In the genomic region with DNA sequence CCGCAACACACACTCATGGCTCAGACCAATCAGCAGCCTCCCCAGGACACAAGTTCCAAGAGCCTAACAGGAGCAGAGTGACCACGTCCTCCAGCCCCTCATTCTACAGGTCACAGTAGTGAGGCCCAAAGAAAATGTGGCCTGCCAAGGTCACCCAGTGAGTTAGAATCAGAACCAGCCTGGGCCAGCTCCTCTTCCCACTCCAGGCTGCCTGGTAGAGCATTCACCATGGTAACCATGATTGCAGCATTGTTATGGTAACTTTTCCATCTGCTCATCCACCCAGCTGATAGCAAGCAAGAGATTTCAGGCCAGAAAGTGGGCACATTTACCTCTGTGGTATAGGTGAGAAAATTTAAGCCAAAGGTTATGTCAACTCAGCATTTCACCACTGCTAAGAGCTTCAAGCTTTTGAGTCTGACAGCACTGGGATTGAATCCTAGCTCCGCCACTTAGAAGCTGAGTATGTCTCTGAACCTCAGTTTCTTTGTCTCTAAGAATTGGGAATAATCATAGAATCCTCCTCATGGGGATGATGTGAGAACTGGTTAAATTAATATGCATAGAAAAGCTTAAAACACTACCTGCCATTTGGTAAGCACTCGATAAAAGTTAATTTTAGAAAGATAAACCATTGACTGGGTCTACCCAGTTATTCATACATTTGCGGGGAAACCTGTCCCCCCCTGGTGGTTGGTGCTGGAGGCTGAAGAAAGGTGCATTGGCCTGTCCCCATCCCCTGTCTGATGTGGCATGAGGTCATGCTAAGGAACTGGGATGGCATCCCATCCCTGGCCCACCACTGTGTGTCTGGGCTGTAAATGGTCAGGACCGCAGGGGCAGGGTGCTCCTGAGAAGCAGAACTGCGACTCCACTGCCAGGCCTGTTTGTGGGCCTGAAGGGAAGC, we compare ENCODE assay signal across 8 cellular contexts.
DNase-seq lines count a peak whose midpoint lies in the region; ATAC-seq and TF ChIP-seq lines count a peak whose summit lies in the region.

No MANE protein-coding gene starts in this region.

- no peaks in the 10 kb centered on the region for H3K9me2 ChIP-seq in OCI-LY7 (ENCODE audit: insufficient read depth, low read length)

- BruUV-seq in OCI-LY7 (replicated peaks; lab: Mats Ljungman, UMichigan) = no TSS peak

- H2AFZ ChIP-seq in OCI-LY7 (ENCODE audit: low read length) (no peak overlapping the region), parathyroid adenoma (no peak overlapping the region)

- H3K36me3 ChIP-seq in OCI-LY7 (ENCODE audit: insufficient read depth, low read length) = no peaks in the 10 kb centered on the region
- no peaks in the 10 kb centered on the region for H3K36me3 ChIP-seq in parathyroid adenoma (ENCODE audit: control insufficient read depth, insufficient read depth, low read length)
- no peaks in the 10 kb centered on the region for H3K36me3 ChIP-seq in left lung

- H4K20me1 ChIP-seq in OCI-LY7 (ENCODE audit: insufficient read depth, low read length) = no peaks in the 10 kb centered on the region

- ATAC-seq in HG02884 (IDR thresholded peaks at IDR 0.05; ENCODE audit: unreplicated experiment) = no peak
- no peak for ATAC-seq in left lung

- H3K4me2 ChIP-seq in OCI-LY7 (ENCODE audit: low read length) (no peak overlapping the region), parathyroid adenoma (ENCODE audit: low read length) (no peak overlapping the region)

- no peak overlapping the region for H3K4me3 ChIP-seq in OCI-LY7 (ENCODE audit: low read depth, low read length, poor library complexity, severe bottlenecking)
- no peak overlapping the region for H3K4me3 ChIP-seq in parathyroid adenoma (ENCODE audit: low read depth, low read length)
- no peak overlapping the region for H3K4me3 ChIP-seq in left lung

- H3K27me3 ChIP-seq in parathyroid adenoma (ENCODE audit: control insufficient read depth, insufficient read depth, low read length) (no peaks in the 10 kb centered on the region), left lung (no peaks in the 10 kb centered on the region)

- H3K4me1 ChIP-seq in OCI-LY7 (ENCODE audit: insufficient read depth, low read length, poor library complexity, severe bottlenecking) (no peaks in the 10 kb centered on the region), parathyroid adenoma (no peaks in the 10 kb centered on the region), left lung (peaks cover 0 to 8% of the 10 kb centered on the region in 2 donors)

- DNase-seq in activated T-cell treated with anti-CD3 and anti-CD28 coated beads for 48 hours (ENCODE audit: low read depth) (peak; percentile 7), activated T-cell treated with anti-CD3 and anti-CD28 coated beads for 4 hours (no peak), OCI-LY7 (ENCODE audit: low spot score) (peak; percentile 19), NCI-H187 (lab: John Stamatoyannopoulos, UW) (no peak), left lung (no peak)

- no peaks in the 10 kb centered on the region for H3K79me2 ChIP-seq in OCI-LY7 (ENCODE audit: insufficient read depth, low read depth, low read length)
- H3K79me2 ChIP-seq in parathyroid adenoma = no peaks in the 10 kb centered on the region

- H3K9me3 ChIP-seq in OCI-LY7 (ENCODE audit: low read length) = no peaks in the 10 kb centered on the region
- H3K9me3 ChIP-seq in parathyroid adenoma (ENCODE audit: control insufficient read depth, low read length) = no peaks in the 10 kb centered on the region
- no peaks in the 10 kb centered on the region for H3K9me3 ChIP-seq in left lung

- intact Hi-C loops in OCI-LY7 (cut with micrococcal nuclease; ENCODE audit: unreplicated experiment) = no loop called here
- intact Hi-C loops in left lung (cut with DNase I) = no loop called here

- POLR2A ChIA-PET in OCI-LY7 (lab: Charles Lee) = interaction anchor here (0.7 kb wide), 1 partner anchor 643 kb away, joined by 3 read pairs; no protein-coding TSS in a partner anchor

- TF ChIP-seq CTCF in OCI-LY7 (conservative IDR thresholded peaks at IDR 0.05; ENCODE audit: low read length) = peak; percentile 77
- TF ChIP-seq CTCF in parathyroid adenoma (IDR thresholded peaks at IDR 0.05) = peak; percentile 15
- TF ChIP-seq CTCF in left lung (IDR thresholded peaks at IDR 0.05) = peak in 1 of 2 donors; percentile 15

- H3K27ac ChIP-seq in OCI-LY7 (ENCODE audit: low read depth, low read length, poor library complexity, severe bottlenecking) = no peak overlapping the region
- H3K27ac ChIP-seq in cingulate gyrus (ENCODE audit: low read depth, low read length) = peak overlapping the region; percentile 11
- no peak overlapping the region for H3K27ac ChIP-seq in parathyroid adenoma
- H3K27ac ChIP-seq in left lung = no peak overlapping the region

- H3K9ac ChIP-seq in parathyroid adenoma = no peak overlapping the region

- CTCF ChIA-PET in OCI-LY7 (lab: Charles Lee; ENCODE audit: unreplicated experiment) = interaction anchor here (0.6 kb wide), 1 partner anchor 1212 kb away, joined by 3 read pairs; no protein-coding TSS in a partner anchor

Comparison
In these comparisons a context has a peak if more than half of its experiments do, and no peak if none do; other contexts are left out.
1. DNase-seq: peak in activated T-cell treated with anti-CD3 and anti-CD28 coated beads for 48 hours (single experiment) and OCI-LY7 (single experiment); none in activated T-cell treated with anti-CD3 and anti-CD28 coated beads for 4 hours (single experiment), NCI-H187 (0 of 2) and left lung (0 of 2).